In the genomic region with DNA sequence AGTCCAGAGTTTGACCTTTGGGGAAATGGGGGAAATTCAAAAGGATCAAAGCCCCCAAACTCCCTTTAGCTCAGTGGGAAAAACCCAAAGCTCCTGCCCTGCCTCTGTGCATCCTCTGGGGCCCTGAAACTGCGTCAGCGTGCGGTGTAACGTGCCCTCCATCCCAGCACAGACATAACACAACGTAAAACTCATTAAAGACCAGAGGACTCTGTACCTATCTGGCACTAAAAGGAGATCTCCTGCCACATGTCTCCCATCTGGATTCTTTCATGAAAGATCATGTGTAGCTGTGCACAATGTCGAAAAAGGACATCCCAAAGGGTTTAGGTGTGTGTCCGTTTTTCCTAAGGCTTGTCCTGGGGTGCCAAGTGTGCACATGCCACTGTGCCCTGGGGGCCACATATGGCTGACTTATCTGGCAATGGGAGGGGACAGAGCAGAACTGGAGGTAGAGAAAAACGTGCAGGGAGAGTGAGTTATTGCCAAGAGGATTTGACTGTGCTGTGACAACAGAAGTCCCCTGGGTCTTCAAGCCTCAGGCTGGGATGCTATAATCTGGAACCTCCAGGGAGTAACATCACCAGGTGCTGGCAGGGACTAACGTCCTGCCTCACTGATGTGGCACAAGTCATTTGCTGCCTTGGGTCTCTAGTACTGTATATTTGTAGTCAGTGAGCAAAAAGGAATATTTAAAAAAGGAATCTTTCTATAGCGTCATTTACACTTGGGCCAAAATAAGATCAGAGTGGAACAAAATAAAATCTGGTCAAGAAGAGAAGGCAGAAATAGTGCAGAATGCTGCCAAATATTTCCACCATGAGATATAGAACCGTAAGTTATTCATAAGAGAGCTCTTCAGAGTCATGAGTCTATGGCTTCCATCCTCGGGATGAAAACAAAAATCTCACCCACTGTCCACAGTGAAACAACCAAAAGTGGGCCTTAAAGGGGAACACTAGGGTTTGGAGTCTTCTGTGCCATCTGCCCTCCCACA, we compare ENCODE assay signal across 1 cellular context.
TF ChIP-seq lines count a peak whose summit lies in the region.

No MANE protein-coding gene starts in this region.

TF ChIP-seq in GM23338, 12 proteins besides CTCF, POLR2A, EP300 and RAD21 (continued from another document):
- TF ChIP-seq, protein P1, sequence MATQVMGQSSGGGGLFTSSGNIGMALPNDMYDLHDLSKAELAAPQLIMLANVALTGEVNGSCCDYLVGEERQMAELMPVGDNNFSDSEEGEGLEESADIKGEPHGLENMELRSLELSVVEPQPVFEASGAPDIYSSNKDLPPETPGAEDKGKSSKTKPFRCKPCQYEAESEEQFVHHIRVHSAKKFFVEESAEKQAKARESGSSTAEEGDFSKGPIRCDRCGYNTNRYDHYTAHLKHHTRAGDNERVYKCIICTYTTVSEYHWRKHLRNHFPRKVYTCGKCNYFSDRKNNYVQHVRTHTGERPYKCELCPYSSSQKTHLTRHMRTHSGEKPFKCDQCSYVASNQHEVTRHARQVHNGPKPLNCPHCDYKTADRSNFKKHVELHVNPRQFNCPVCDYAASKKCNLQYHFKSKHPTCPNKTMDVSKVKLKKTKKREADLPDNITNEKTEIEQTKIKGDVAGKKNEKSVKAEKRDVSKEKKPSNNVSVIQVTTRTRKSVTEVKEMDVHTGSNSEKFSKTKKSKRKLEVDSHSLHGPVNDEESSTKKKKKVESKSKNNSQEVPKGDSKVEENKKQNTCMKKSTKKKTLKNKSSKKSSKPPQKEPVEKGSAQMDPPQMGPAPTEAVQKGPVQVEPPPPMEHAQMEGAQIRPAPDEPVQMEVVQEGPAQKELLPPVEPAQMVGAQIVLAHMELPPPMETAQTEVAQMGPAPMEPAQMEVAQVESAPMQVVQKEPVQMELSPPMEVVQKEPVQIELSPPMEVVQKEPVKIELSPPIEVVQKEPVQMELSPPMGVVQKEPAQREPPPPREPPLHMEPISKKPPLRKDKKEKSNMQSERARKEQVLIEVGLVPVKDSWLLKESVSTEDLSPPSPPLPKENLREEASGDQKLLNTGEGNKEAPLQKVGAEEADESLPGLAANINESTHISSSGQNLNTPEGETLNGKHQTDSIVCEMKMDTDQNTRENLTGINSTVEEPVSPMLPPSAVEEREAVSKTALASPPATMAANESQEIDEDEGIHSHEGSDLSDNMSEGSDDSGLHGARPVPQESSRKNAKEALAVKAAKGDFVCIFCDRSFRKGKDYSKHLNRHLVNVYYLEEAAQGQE (IDR thresholded peaks at IDR 0.05; ENCODE audit: unreplicated experiment): no peak
- TF ChIP-seq, protein P2, sequence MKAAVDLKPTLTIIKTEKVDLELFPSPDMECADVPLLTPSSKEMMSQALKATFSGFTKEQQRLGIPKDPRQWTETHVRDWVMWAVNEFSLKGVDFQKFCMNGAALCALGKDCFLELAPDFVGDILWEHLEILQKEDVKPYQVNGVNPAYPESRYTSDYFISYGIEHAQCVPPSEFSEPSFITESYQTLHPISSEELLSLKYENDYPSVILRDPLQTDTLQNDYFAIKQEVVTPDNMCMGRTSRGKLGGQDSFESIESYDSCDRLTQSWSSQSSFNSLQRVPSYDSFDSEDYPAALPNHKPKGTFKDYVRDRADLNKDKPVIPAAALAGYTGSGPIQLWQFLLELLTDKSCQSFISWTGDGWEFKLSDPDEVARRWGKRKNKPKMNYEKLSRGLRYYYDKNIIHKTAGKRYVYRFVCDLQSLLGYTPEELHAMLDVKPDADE (IDR thresholded peaks at IDR 0.05): no peak
- TF ChIP-seq JUNB (IDR thresholded peaks at IDR 0.05; ENCODE audit: unreplicated experiment) (no peak), EZH2phosphoT487 (IDR thresholded peaks at IDR 0.05; ENCODE audit: unreplicated experiment) (no peak), STAT1 (IDR thresholded peaks at IDR 0.05; ENCODE audit: unreplicated experiment) (no peak), CREB1 (CRISPR knock-in tag; IDR thresholded peaks at IDR 0.05; ENCODE audit: low read depth) (no peak), POLR2AphosphoS5 (IDR thresholded peaks at IDR 0.05; ENCODE audit: low read depth) (no peak), ZNF114 (CRISPR knock-in tag; IDR thresholded peaks at IDR 0.05) (no peak)
- TF ChIP-seq, protein P3, sequence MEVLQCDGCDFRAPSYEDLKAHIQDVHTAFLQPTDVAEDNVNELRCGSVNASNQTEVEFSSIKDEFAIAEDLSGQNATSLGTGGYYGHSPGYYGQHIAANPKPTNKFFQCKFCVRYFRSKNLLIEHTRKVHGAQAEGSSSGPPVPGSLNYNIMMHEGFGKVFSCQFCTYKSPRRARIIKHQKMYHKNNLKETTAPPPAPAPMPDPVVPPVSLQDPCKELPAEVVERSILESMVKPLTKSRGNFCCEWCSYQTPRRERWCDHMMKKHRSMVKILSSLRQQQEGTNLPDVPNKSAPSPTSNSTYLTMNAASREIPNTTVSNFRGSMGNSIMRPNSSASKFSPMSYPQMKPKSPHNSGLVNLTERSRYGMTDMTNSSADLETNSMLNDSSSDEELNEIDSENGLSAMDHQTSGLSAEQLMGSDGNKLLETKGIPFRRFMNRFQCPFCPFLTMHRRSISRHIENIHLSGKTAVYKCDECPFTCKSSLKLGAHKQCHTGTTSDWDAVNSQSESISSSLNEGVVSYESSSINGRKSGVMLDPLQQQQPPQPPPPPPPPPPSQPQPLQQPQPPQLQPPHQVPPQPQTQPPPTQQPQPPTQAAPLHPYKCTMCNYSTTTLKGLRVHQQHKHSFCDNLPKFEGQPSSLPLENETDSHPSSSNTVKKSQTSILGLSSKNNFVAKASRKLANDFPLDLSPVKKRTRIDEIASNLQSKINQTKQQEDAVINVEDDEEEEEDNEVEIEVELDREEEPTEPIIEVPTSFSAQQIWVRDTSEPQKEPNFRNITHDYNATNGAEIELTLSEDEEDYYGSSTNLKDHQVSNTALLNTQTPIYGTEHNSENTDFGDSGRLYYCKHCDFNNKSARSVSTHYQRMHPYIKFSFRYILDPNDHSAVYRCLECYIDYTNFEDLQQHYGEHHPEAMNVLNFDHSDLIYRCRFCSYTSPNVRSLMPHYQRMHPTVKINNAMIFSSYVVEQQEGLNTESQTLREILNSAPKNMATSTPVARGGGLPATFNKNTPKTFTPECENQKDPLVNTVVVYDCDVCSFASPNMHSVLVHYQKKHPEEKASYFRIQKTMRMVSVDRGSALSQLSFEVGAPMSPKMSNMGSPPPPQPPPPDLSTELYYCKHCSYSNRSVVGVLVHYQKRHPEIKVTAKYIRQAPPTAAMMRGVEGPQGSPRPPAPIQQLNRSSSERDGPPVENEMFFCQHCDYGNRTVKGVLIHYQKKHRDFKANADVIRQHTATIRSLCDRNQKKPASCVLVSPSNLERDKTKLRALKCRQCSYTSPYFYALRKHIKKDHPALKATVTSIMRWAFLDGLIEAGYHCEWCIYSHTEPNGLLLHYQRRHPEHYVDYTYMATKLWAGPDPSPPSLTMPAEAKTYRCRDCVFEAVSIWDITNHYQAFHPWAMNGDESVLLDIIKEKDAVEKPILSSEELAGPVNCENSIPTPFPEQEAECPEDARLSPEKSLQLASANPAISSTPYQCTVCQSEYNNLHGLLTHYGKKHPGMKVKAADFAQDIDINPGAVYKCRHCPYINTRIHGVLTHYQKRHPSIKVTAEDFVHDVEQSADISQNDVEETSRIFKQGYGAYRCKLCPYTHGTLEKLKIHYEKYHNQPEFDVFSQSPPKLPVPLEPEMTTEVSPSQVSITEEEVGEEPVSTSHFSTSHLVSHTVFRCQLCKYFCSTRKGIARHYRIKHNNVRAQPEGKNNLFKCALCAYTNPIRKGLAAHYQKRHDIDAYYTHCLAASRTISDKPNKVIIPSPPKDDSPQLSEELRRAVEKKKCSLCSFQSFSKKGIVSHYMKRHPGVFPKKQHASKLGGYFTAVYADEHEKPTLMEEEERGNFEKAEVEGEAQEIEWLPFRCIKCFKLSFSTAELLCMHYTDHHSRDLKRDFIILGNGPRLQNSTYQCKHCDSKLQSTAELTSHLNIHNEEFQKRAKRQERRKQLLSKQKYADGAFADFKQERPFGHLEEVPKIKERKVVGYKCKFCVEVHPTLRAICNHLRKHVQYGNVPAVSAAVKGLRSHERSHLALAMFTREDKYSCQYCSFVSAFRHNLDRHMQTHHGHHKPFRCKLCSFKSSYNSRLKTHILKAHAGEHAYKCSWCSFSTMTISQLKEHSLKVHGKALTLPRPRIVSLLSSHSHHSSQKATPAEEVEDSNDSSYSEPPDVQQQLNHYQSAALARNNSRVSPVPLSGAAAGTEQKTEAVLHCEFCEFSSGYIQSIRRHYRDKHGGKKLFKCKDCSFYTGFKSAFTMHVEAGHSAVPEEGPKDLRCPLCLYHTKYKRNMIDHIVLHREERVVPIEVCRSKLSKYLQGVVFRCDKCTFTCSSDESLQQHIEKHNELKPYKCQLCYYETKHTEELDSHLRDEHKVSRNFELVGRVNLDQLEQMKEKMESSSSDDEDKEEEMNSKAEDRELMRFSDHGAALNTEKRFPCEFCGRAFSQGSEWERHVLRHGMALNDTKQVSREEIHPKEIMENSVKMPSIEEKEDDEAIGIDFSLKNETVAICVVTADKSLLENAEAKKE (CRISPR knock-in tag; IDR thresholded peaks at IDR 0.05): no peak
